Comparison of ENCODE assay signal across 1 cellular context in genomic region chr3:45878124-45878523, GRCh38.
TF ChIP-seq lines count a peak whose summit lies in the region.

No MANE protein-coding gene starts in this region.

TF ChIP-seq in GM12878, 131 proteins besides CTCF, POLR2A, EP300 and RAD21 (continued from another document and continues in another):
- TF ChIP-seq E2F8 (IDR thresholded peaks at IDR 0.05; ENCODE audit: low read depth, partially characterized antibody) (no peak), TARDBP (IDR thresholded peaks at IDR 0.05; ENCODE audit: borderline replicate concordance) (no peak), HDGF (IDR thresholded peaks at IDR 0.05) (no peak), CREB1 (IDR thresholded peaks at IDR 0.05; ENCODE audit: low read depth) (peak; percentile 30; the same call in 1 of the 2 replicates), KAT2A (conservative IDR thresholded peaks at IDR 0.05; ENCODE audit: control insufficient read depth, low read depth, low read length) (no peak), SRF (IDR thresholded peaks at IDR 0.05; ENCODE audit: low read depth in 2 of 2, low read length in 2 of 2) (no peak), CHD2 (IDR thresholded peaks at IDR 0.05; ENCODE audit: borderline replicate concordance, low read depth, low read length) (no peak), RFX5 (IDR thresholded peaks at IDR 0.05; ENCODE audit: low read depth, low read length) (no peak), JUND (IDR thresholded peaks at IDR 0.05; ENCODE audit: low read depth, low read length) (no peak), YBX1 (IDR thresholded peaks at IDR 0.05) (no peak), FOXK2 (IDR thresholded peaks at IDR 0.05) (no peak), NR2C1 (IDR thresholded peaks at IDR 0.05) (no peak), BHLHE40 (IDR thresholded peaks at IDR 0.05; ENCODE audit: borderline replicate concordance in 1 of 2, low read depth in 2 of 2, low read length in 1 of 2) (peak; percentile 40 to 60; a peak in 1 of 4 replicates), ESRRA (IDR thresholded peaks at IDR 0.05; ENCODE audit: low read length) (no peak), SIN3A (IDR thresholded peaks at IDR 0.05; ENCODE audit: low read depth, low read length) (no peak), STAT1 (conservative IDR thresholded peaks at IDR 0.05) (no peak), LARP7 (IDR thresholded peaks at IDR 0.05) (no peak), CREM (IDR thresholded peaks at IDR 0.05; ENCODE audit: low read depth) (peak; percentile 67; the same call in 1 of the 2 replicates), BCL3 (IDR thresholded peaks at IDR 0.05; ENCODE audit: borderline replicate concordance, insufficient read depth, low read depth, low read length, poor library complexity, severe bottlenecking) (peak; percentile 52), IKZF2 (IDR thresholded peaks at IDR 0.05) (peak in 1 of 2 experiments; percentile 21; a peak in 1 of 4 replicates), SREBF1 (IDR thresholded peaks at IDR 0.05; ENCODE audit: low read length) (no peak), MLLT1 (IDR thresholded peaks at IDR 0.05) (no peak)
- TF ChIP-seq, protein P1, sequence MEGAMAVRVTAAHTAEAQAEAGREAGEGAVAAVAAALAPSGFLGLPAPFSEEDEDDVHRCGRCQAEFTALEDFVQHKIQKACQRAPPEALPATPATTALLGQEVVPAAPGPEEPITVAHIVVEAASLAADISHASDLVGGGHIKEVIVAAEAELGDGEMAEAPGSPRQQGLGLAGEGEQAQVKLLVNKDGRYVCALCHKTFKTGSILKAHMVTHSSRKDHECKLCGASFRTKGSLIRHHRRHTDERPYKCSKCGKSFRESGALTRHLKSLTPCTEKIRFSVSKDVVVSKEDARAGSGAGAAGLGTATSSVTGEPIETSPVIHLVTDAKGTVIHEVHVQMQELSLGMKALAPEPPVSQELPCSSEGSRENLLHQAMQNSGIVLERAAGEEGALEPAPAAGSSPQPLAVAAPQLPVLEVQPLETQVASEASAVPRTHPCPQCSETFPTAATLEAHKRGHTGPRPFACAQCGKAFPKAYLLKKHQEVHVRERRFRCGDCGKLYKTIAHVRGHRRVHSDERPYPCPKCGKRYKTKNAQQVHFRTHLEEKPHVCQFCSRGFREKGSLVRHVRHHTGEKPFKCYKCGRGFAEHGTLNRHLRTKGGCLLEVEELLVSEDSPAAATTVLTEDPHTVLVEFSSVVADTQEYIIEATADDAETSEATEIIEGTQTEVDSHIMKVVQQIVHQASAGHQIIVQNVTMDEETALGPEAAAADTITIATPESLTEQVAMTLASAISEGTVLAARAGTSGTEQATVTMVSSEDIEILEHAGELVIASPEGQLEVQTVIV (IDR thresholded peaks at IDR 0.05; ENCODE audit: borderline replicate concordance, partially characterized antibody): no peak
- TF ChIP-seq, protein P2, sequence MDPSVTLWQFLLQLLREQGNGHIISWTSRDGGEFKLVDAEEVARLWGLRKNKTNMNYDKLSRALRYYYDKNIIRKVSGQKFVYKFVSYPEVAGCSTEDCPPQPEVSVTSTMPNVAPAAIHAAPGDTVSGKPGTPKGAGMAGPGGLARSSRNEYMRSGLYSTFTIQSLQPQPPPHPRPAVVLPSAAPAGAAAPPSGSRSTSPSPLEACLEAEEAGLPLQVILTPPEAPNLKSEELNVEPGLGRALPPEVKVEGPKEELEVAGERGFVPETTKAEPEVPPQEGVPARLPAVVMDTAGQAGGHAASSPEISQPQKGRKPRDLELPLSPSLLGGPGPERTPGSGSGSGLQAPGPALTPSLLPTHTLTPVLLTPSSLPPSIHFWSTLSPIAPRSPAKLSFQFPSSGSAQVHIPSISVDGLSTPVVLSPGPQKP (IDR thresholded peaks at IDR 0.05; ENCODE audit: low read depth, low read length): no peak
- TF ChIP-seq, protein P3, sequence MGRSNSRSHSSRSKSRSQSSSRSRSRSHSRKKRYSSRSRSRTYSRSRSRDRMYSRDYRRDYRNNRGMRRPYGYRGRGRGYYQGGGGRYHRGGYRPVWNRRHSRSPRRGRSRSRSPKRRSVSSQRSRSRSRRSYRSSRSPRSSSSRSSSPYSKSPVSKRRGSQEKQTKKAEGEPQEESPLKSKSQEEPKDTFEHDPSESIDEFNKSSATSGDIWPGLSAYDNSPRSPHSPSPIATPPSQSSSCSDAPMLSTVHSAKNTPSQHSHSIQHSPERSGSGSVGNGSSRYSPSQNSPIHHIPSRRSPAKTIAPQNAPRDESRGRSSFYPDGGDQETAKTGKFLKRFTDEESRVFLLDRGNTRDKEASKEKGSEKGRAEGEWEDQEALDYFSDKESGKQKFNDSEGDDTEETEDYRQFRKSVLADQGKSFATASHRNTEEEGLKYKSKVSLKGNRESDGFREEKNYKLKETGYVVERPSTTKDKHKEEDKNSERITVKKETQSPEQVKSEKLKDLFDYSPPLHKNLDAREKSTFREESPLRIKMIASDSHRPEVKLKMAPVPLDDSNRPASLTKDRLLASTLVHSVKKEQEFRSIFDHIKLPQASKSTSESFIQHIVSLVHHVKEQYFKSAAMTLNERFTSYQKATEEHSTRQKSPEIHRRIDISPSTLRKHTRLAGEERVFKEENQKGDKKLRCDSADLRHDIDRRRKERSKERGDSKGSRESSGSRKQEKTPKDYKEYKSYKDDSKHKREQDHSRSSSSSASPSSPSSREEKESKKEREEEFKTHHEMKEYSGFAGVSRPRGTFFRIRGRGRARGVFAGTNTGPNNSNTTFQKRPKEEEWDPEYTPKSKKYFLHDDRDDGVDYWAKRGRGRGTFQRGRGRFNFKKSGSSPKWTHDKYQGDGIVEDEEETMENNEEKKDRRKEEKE (IDR thresholded peaks at IDR 0.05): no peak
- TF ChIP-seq, protein P4, sequence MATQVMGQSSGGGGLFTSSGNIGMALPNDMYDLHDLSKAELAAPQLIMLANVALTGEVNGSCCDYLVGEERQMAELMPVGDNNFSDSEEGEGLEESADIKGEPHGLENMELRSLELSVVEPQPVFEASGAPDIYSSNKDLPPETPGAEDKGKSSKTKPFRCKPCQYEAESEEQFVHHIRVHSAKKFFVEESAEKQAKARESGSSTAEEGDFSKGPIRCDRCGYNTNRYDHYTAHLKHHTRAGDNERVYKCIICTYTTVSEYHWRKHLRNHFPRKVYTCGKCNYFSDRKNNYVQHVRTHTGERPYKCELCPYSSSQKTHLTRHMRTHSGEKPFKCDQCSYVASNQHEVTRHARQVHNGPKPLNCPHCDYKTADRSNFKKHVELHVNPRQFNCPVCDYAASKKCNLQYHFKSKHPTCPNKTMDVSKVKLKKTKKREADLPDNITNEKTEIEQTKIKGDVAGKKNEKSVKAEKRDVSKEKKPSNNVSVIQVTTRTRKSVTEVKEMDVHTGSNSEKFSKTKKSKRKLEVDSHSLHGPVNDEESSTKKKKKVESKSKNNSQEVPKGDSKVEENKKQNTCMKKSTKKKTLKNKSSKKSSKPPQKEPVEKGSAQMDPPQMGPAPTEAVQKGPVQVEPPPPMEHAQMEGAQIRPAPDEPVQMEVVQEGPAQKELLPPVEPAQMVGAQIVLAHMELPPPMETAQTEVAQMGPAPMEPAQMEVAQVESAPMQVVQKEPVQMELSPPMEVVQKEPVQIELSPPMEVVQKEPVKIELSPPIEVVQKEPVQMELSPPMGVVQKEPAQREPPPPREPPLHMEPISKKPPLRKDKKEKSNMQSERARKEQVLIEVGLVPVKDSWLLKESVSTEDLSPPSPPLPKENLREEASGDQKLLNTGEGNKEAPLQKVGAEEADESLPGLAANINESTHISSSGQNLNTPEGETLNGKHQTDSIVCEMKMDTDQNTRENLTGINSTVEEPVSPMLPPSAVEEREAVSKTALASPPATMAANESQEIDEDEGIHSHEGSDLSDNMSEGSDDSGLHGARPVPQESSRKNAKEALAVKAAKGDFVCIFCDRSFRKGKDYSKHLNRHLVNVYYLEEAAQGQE (IDR thresholded peaks at IDR 0.05; ENCODE audit: low read depth, low read length): no peak
- TF ChIP-seq, protein P5, sequence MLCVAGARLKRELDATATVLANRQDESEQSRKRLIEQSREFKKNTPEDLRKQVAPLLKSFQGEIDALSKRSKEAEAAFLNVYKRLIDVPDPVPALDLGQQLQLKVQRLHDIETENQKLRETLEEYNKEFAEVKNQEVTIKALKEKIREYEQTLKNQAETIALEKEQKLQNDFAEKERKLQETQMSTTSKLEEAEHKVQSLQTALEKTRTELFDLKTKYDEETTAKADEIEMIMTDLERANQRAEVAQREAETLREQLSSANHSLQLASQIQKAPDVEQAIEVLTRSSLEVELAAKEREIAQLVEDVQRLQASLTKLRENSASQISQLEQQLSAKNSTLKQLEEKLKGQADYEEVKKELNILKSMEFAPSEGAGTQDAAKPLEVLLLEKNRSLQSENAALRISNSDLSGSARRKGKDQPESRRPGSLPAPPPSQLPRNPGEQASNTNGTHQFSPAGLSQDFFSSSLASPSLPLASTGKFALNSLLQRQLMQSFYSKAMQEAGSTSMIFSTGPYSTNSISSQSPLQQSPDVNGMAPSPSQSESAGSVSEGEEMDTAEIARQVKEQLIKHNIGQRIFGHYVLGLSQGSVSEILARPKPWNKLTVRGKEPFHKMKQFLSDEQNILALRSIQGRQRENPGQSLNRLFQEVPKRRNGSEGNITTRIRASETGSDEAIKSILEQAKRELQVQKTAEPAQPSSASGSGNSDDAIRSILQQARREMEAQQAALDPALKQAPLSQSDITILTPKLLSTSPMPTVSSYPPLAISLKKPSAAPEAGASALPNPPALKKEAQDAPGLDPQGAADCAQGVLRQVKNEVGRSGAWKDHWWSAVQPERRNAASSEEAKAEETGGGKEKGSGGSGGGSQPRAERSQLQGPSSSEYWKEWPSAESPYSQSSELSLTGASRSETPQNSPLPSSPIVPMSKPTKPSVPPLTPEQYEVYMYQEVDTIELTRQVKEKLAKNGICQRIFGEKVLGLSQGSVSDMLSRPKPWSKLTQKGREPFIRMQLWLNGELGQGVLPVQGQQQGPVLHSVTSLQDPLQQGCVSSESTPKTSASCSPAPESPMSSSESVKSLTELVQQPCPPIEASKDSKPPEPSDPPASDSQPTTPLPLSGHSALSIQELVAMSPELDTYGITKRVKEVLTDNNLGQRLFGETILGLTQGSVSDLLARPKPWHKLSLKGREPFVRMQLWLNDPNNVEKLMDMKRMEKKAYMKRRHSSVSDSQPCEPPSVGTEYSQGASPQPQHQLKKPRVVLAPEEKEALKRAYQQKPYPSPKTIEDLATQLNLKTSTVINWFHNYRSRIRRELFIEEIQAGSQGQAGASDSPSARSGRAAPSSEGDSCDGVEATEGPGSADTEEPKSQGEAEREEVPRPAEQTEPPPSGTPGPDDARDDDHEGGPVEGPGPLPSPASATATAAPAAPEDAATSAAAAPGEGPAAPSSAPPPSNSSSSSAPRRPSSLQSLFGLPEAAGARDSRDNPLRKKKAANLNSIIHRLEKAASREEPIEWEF (IDR thresholded peaks at IDR 0.05; ENCODE audit: insufficient replicate concordance, low read depth, low read length): no peak
- TF ChIP-seq, protein P6, sequence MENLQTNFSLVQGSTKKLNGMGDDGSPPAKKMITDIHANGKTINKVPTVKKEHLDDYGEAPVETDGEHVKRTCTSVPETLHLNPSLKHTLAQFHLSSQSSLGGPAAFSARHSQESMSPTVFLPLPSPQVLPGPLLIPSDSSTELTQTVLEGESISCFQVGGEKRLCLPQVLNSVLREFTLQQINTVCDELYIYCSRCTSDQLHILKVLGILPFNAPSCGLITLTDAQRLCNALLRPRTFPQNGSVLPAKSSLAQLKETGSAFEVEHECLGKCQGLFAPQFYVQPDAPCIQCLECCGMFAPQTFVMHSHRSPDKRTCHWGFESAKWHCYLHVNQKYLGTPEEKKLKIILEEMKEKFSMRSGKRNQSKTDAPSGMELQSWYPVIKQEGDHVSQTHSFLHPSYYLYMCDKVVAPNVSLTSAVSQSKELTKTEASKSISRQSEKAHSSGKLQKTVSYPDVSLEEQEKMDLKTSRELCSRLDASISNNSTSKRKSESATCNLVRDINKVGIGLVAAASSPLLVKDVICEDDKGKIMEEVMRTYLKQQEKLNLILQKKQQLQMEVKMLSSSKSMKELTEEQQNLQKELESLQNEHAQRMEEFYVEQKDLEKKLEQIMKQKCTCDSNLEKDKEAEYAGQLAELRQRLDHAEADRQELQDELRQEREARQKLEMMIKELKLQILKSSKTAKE (IDR thresholded peaks at IDR 0.05; ENCODE audit: low read depth, poor library complexity, severe bottlenecking): peak; percentile 68
- TF ChIP-seq, protein P7, sequence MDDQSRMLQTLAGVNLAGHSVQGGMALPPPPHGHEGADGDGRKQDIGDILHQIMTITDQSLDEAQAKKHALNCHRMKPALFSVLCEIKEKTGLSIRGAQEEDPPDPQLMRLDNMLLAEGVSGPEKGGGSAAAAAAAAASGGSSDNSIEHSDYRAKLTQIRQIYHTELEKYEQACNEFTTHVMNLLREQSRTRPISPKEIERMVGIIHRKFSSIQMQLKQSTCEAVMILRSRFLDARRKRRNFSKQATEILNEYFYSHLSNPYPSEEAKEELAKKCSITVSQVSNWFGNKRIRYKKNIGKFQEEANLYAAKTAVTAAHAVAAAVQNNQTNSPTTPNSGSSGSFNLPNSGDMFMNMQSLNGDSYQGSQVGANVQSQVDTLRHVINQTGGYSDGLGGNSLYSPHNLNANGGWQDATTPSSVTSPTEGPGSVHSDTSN (IDR thresholded peaks at IDR 0.05; ENCODE audit: insufficient replicate concordance, low read depth, low read length): no peak
